ENCODE assay signal across 8 cellular contexts in genomic region chr14:74251546-74252030, GRCh38. TPM values are rescaled to one million over a fixed set of nuclear protein-coding genes. Genes with fewer than 3 reads are reported as not detected.
DNase-seq lines count a peak whose midpoint lies in the region; ATAC-seq and TF ChIP-seq lines count a peak whose summit lies in the region.

No MANE protein-coding gene starts in this region.

- H3K9me3 ChIP-seq in AG04450 (ENCODE audit: control insufficient read depth, insufficient read depth, low read length): no peaks in the 10 kb centered on the region

- peaks cover 16% of the 10 kb centered on the region for H3K27me3 Mint-ChIP-seq in activated CD8-positive, alpha-beta T cell treated with anti-CD3 and anti-CD28 coated beads for 36 hours

- H3K4me3 Mint-ChIP-seq in activated CD8-positive, alpha-beta T cell treated with anti-CD3 and anti-CD28 coated beads for 36 hours: no peak overlapping the region

- H3K9me3 Mint-ChIP-seq in activated CD8-positive, alpha-beta T cell treated with anti-CD3 and anti-CD28 coated beads for 36 hours: no peaks in the 10 kb centered on the region

- peak; percentile 34 for DNase-seq in AG04450 (ENCODE audit: low read depth, low spot score)
- DNase-seq in NCI-H774 (lab: John Stamatoyannopoulos, UW): peak; percentile 40
- DNase-seq in activated CD8-positive, alpha-beta T cell treated with anti-CD3 and anti-CD28 coated beads for 36 hours: peak; percentile 83
- DNase-seq in effector CD4-positive, alpha-beta T cell: peak; percentile 52
- peak; percentile 80 for DNase-seq in midbrain (lab: John Stamatoyannopoulos, UW)
- DNase-seq in stimulated activated CD8-positive, alpha-beta memory T cell treated with anti-CD3 and anti-CD28 coated beads, Interleukin-15, amount 100 ng/mL, for 4 hours (ENCODE audit: low read depth in 2 of 2): peak; percentile 33 to 50

- ATAC-seq in GM18517 (IDR thresholded peaks at IDR 0.05; ENCODE audit: unreplicated experiment): peak; percentile 73
- peak; percentile 70 for ATAC-seq in HG03442 (IDR thresholded peaks at IDR 0.05; ENCODE audit: unreplicated experiment)
- peak; percentile 99 for ATAC-seq in activated CD8-positive, alpha-beta T cell treated with anti-CD3 and anti-CD28 coated beads for 36 hours

- CTCF ChIA-PET in AG04450 (lab: Charles Lee): interaction anchor here (0.6 to 3.3 kb wide), 17 partner anchors 9 to 1406 kb away, joined by 3 to 39 read pairs (median 4); partner anchors contain the start of gene VSX2
- CTCF ChIA-PET in activated CD8-positive, alpha-beta T cell treated with anti-CD3 and anti-CD28 coated beads for 36 hours (lab: Charles Lee): interaction anchor here (0.7 to 1.8 kb wide), 23 partner anchors 10 to 156 kb away, joined by 3 to 11 read pairs (median 4); partner anchors contain the start of gene VSX2

- peak overlapping the region; percentile 15; the same call in 1 of the 2 replicates for H3K4me3 ChIP-seq in AG04450 (ENCODE audit: low read depth, low read length)

- peaks cover 36% of the 10 kb centered on the region for H3K27me3 ChIP-seq in AG04450 (ENCODE audit: control insufficient read depth, insufficient read depth, low read length)

- H3K4me1 Mint-ChIP-seq in activated CD8-positive, alpha-beta T cell treated with anti-CD3 and anti-CD28 coated beads for 36 hours (ENCODE audit: low read depth): peaks cover 6% of the 10 kb centered on the region

- no peak overlapping the region for H3K27ac Mint-ChIP-seq in activated CD8-positive, alpha-beta T cell treated with anti-CD3 and anti-CD28 coated beads for 36 hours

- H3K36me3 Mint-ChIP-seq in activated CD8-positive, alpha-beta T cell treated with anti-CD3 and anti-CD28 coated beads for 36 hours (ENCODE audit: low read depth): no peaks in the 10 kb centered on the region

- no peak overlapping the region for H3K27ac ChIP-seq in AG04450 (ENCODE audit: low read depth, low read length)

- intact Hi-C loops in activated CD8-positive, alpha-beta T cell treated with anti-CD3 and anti-CD28 coated beads for 36 hours (cut with micrococcal nuclease): loop anchor here (5.0 kb wide), 1 partner anchor 139 kb away; no protein-coding TSS in a partner anchor

- POLR2A ChIA-PET in AG04450 (lab: Yijun Ruan, JAX): interaction anchor here (0.8 kb wide), 1 partner anchor 41 kb away, joined by 3 read pairs; no protein-coding TSS in a partner anchor
- POLR2A ChIA-PET in activated CD8-positive, alpha-beta T cell treated with anti-CD3 and anti-CD28 coated beads for 36 hours (lab: Charles Lee): interaction anchor here (1.1 to 1.2 kb wide), 2 partner anchors 8 to 35 kb away, joined by 3 to 4 read pairs; no protein-coding TSS in a partner anchor

- TF ChIP-seq CTCF in AG04450 (IDR thresholded peaks at IDR 0.05; ENCODE audit: low read depth, low read length): peak; percentile 90
- TF ChIP-seq CTCF in activated CD8-positive, alpha-beta T cell treated with anti-CD3 and anti-CD28 coated beads for 36 hours (IDR thresholded peaks at IDR 0.05): peak; percentile 89

RNA-seq across cellular contexts. Expression of gene VSX2, which starts 12.3 kb away (rescaled TPM):
- not detected in 2 replicates for polyA plus RNA-seq in AG04450 (2011; rRNA removed)
- not detected in 2 replicates for polyA minus RNA-seq in AG04450 (2011; rRNA and poly(A)+ RNA removed)
- not detected for total RNA-seq in activated CD8-positive, alpha-beta T cell treated with anti-CD3 and anti-CD28 coated beads for 36 hours

RNA-seq across cellular contexts. Expression of gene ABCD4, which starts 51.1 kb away (rescaled TPM):
- polyA plus RNA-seq in AG04450 (2011; rRNA removed): 13.3 and 14.7 TPM in 2 replicates
- polyA minus RNA-seq in AG04450 (2011; rRNA and poly(A)+ RNA removed): 21.5 and 23.3 TPM in 2 replicates
- total RNA-seq in activated CD8-positive, alpha-beta T cell treated with anti-CD3 and anti-CD28 coated beads for 36 hours: 10 to 100 TPM; 44.6 to 46.0 TPM
